9 cellular contexts compared by ENCODE assay signal in genomic region chr22:39350803-39351688, GRCh38. TPM values are rescaled to one million over a fixed set of nuclear protein-coding genes. Genes with fewer than 3 reads are reported as not detected.
DNase-seq lines count a peak whose midpoint lies in the region; ATAC-seq, FAIRE-seq and TF ChIP-seq lines count a peak whose summit lies in the region.
"Had no signal": no experiment of that assay in that cellular context is flagged by ENCODE, and none has a peak within 500 bp of the region (broad histone marks: within the 10 kb centered on the region; RNA-seq: fewer than 3 reads in every experiment).

No MANE protein-coding gene starts in this region.

- H3K4me2 ChIP-seq in keratinocyte (ENCODE audit: control insufficient read depth, extremely low read depth, insufficient read depth, low read depth, low read length): peak overlapping the region; percentile 16

- peaks cover 4% of the 10 kb centered on the region for H4K20me1 ChIP-seq in keratinocyte (ENCODE audit: control insufficient read depth, extremely low read depth, insufficient read depth, low read length)

- H3K27me3 Mint-ChIP-seq in activated naive CD8-positive, alpha-beta T cell treated with anti-CD3 and anti-CD28 coated beads, Interleukin-2, amount 50 U/mL, for 24 hours: peaks cover 6% of the 10 kb centered on the region

- no peaks in the 10 kb centered on the region for H3K36me3 Mint-ChIP-seq in activated naive CD8-positive, alpha-beta T cell treated with anti-CD3 and anti-CD28 coated beads, Interleukin-2, amount 50 U/mL, for 24 hours (ENCODE audit: low read depth)

- H3K36me3 ChIP-seq in keratinocyte (ENCODE audit: control insufficient read depth in 2 of 2, extremely low read depth in 1 of 2, insufficient read depth in 2 of 2, low read length in 2 of 2): no peaks in the 10 kb centered on the region

- dilution Hi-C loops in keratinocyte (cut with MboI; ENCODE audit: extremely low pct_ligation_motif_present, low sequenced_read_pairs): no loop called here

- peak overlapping the region; percentile 62 for H3K27ac Mint-ChIP-seq in activated naive CD8-positive, alpha-beta T cell treated with anti-CD3 and anti-CD28 coated beads, Interleukin-2, amount 50 U/mL, for 24 hours

- H3K27ac ChIP-seq in keratinocyte (ENCODE audit: control insufficient read depth, insufficient read depth, low read length) (no peak overlapping the region), substantia nigra (ENCODE audit: low read depth, low read length, poor library complexity, severe bottlenecking) (peak overlapping the region; percentile 78)
- H3K27ac ChIP-seq: 22Rv1 had no signal

- no peaks in the 10 kb centered on the region for H3K79me2 ChIP-seq in keratinocyte (ENCODE audit: control insufficient read depth, insufficient read depth, low read length)

- H3K9me1 ChIP-seq in keratinocyte (ENCODE audit: control insufficient read depth, extremely low read depth, insufficient read depth, low read length): no peaks in the 10 kb centered on the region

- no peak overlapping the region for H3K4me3 ChIP-seq in keratinocyte (ENCODE audit: control insufficient read depth in 2 of 3, extremely low read depth in 1 of 3, insufficient read depth in 2 of 3, low read depth in 1 of 3, low read length in 3 of 3)

- no peaks in the 10 kb centered on the region for H3K9me3 Mint-ChIP-seq in activated naive CD8-positive, alpha-beta T cell treated with anti-CD3 and anti-CD28 coated beads, Interleukin-2, amount 50 U/mL, for 24 hours

- FAIRE-seq in keratinocyte (lab: Jason Lieb, UNC): peak; percentile 32

- H3K4me3 Mint-ChIP-seq in activated naive CD8-positive, alpha-beta T cell treated with anti-CD3 and anti-CD28 coated beads, Interleukin-2, amount 50 U/mL, for 24 hours: peak overlapping the region; percentile 64

- H3K4me1 Mint-ChIP-seq in activated naive CD8-positive, alpha-beta T cell treated with anti-CD3 and anti-CD28 coated beads, Interleukin-2, amount 50 U/mL, for 24 hours: peaks cover 30% of the 10 kb centered on the region

- H3K9me3 ChIP-seq in keratinocyte (ENCODE audit: control insufficient read depth, low read depth, low read length): no peaks in the 10 kb centered on the region

- no peak for TF ChIP-seq CTCF in keratinocyte (optimal IDR thresholded peaks at IDR 0.05 in 1 of 3, IDR thresholded peaks at IDR 0.05 in 1 of 3, conservative IDR thresholded peaks at IDR 0.05 in 1 of 3; ENCODE audit: extremely low read depth in 1 of 3, insufficient read depth in 2 of 3, low read length in 3 of 3)

- no peak overlapping the region for H3K9ac ChIP-seq in keratinocyte (ENCODE audit: control insufficient read depth, extremely low read depth, insufficient read depth, low read length)

- DNase-seq in NCI-H2171 treated with DMSO at 0.1 percent for 48 hours (lab: John Stamatoyannopoulos, UW) (peak; percentile 38), NCI-H2171 (lab: John Stamatoyannopoulos, UW) (no peak), keratinocyte (ENCODE audit: low read depth, low spot score) (no peak), substantia nigra (lab: John Stamatoyannopoulos, UW) (peak in 2 of 49 donors; percentile 20 to 76), AG08396 (ENCODE audit: low spot score) (no peak), NOMO-1 treated with dmso at 0.1 percent for 144 hours (lab: John Stamatoyannopoulos, UW; ENCODE audit: unreplicated experiment) (no peak)
- no peak for DNase-seq in activated naive CD8-positive, alpha-beta T cell treated with anti-CD3 and anti-CD28 coated beads, Interleukin-2, amount 50 U/mL, for 24 hours

- H2AFZ ChIP-seq in keratinocyte (ENCODE audit: control insufficient read depth, low read length): no peak overlapping the region

- no peak for ATAC-seq in activated naive CD8-positive, alpha-beta T cell treated with anti-CD3 and anti-CD28 coated beads, Interleukin-2, amount 50 U/mL, for 24 hours
- no peak for ATAC-seq in HG03520 (IDR thresholded peaks at IDR 0.05; ENCODE audit: unreplicated experiment)

- peaks cover 25% of the 10 kb centered on the region for H3K4me1 ChIP-seq in keratinocyte (ENCODE audit: control insufficient read depth, extremely low read depth, insufficient read depth, low read length)

- peaks cover 6% of the 10 kb centered on the region for H3K27me3 ChIP-seq in keratinocyte (ENCODE audit: control insufficient read depth, extremely low read depth, insufficient read depth, low read length)

RNA-seq across cellular contexts. Expression of gene SYNGR1, which starts 1.3 kb away (rescaled TPM):
- 0.63 to 1.4 TPM (median 0.76 TPM) in 3 replicates for polyA plus RNA-seq in keratinocyte
- polyA plus RNA-seq in keratinocyte (2011; ENCODE audit: low read depth): 0.67 TPM
- 1.2 and 2.7 TPM in 2 replicates for polyA plus RNA-seq in keratinocyte (2011; cell fraction: cytosol; rRNA removed)
- 1.5 and 2.7 TPM in 2 replicates for polyA plus RNA-seq in keratinocyte (2011; cell fraction: nucleus; rRNA removed)
- 0.78 and 2.2 TPM in 2 replicates for polyA plus RNA-seq in keratinocyte (2012; ENCODE audit: low replicate concordance)
- 0.54 to 1.9 TPM (median 0.56 TPM) in 3 replicates for polyA minus RNA-seq in keratinocyte
- polyA minus RNA-seq in keratinocyte (2011; cell fraction: cytosol; rRNA and poly(A)+ RNA removed): 1.5 TPM
- 0.62 and 1.3 TPM in 2 replicates for polyA minus RNA-seq in keratinocyte (2011; cell fraction: nucleus; rRNA and poly(A)+ RNA removed)

RNA-seq across cellular contexts. Expression of gene RPL3, which starts 31.6 kb away (rescaled TPM):
- polyA plus RNA-seq in keratinocyte: 2,424 to 2,611 TPM (median 2,538 TPM) in 3 replicates
- 2,618 TPM for polyA plus RNA-seq in keratinocyte (2011; ENCODE audit: low read depth)
- 2,037 and 2,979 TPM in 2 replicates for polyA plus RNA-seq in keratinocyte (2011; cell fraction: cytosol; rRNA removed)
- 1,267 and 1,276 TPM in 2 replicates for polyA plus RNA-seq in keratinocyte (2011; cell fraction: nucleus; rRNA removed)
- 2,146 and 2,726 TPM in 2 replicates for polyA plus RNA-seq in keratinocyte (2012; ENCODE audit: low replicate concordance)
- 1,617 to 1,755 TPM (median 1,669 TPM) in 3 replicates for polyA minus RNA-seq in keratinocyte
- polyA minus RNA-seq in keratinocyte (2011; cell fraction: cytosol; rRNA and poly(A)+ RNA removed): 2,002 TPM
- 534 and 588 TPM in 2 replicates for polyA minus RNA-seq in keratinocyte (2011; cell fraction: nucleus; rRNA and poly(A)+ RNA removed)

RNA-seq across cellular contexts. Expression of gene TAB1, which starts 48.5 kb away (rescaled TPM):
- 11.8 to 13.5 TPM (median 13.1 TPM) in 3 replicates for polyA plus RNA-seq in keratinocyte
- 3.4 TPM for polyA plus RNA-seq in keratinocyte (2011; ENCODE audit: low read depth)
- 6.2 and 14.0 TPM in 2 replicates for polyA plus RNA-seq in keratinocyte (2011; cell fraction: cytosol; rRNA removed)
- 14.9 and 16.0 TPM in 2 replicates for polyA plus RNA-seq in keratinocyte (2011; cell fraction: nucleus; rRNA removed)
- 8.2 and 14.7 TPM in 2 replicates for polyA plus RNA-seq in keratinocyte (2012; ENCODE audit: low replicate concordance)
- polyA minus RNA-seq in keratinocyte: 9.9 to 16.8 TPM (median 16.1 TPM) in 3 replicates
- 19.6 TPM for polyA minus RNA-seq in keratinocyte (2011; cell fraction: cytosol; rRNA and poly(A)+ RNA removed)
- 11.7 and 13.0 TPM in 2 replicates for polyA minus RNA-seq in keratinocyte (2011; cell fraction: nucleus; rRNA and poly(A)+ RNA removed)
